8 cellular contexts compared by ENCODE assay signal in genomic region chr1:84107538-84107937, GRCh38. TPM values are rescaled to one million over a fixed set of nuclear protein-coding genes. Genes with fewer than 3 reads are reported as not detected.
DNase-seq lines count a peak whose midpoint lies in the region; ATAC-seq and TF ChIP-seq lines count a peak whose summit lies in the region.
"Not testable (repeated sequence)": the region's sequence is repeated elsewhere in the genome, so short reads cannot be mapped to it uniquely, and the experiment has no call there.

No MANE protein-coding gene starts in this region.

- not testable (repeated sequence) for TF ChIP-seq CTCF in epithelial cell of proximal tubule (conservative IDR thresholded peaks at IDR 0.05; ENCODE audit: low read depth, low read length)

- H3K27me3 Mint-ChIP-seq in CD4-positive, CD25-positive, alpha-beta regulatory T cell: not testable (repeated sequence)

- H3K4me3 Mint-ChIP-seq in CD4-positive, CD25-positive, alpha-beta regulatory T cell: not testable (repeated sequence)

- H3K36me3 Mint-ChIP-seq in CD4-positive, CD25-positive, alpha-beta regulatory T cell: not testable (repeated sequence)

- DNase-seq in CD4-positive, CD25-positive, alpha-beta regulatory T cell: peak in 2 of 3 donors; percentile 1 to 11
- DNase-seq in SW 1271 (lab: John Stamatoyannopoulos, UW): peak; percentile 4 to 32
- DNase-seq in epithelial cell of proximal tubule (ENCODE audit: low read depth): peak; percentile 10
- peak; percentile 35 for DNase-seq in non-pigmented ciliary epithelial cell (ENCODE audit: low read depth)

- not testable (repeated sequence) for H3K27ac Mint-ChIP-seq in CD4-positive, CD25-positive, alpha-beta regulatory T cell

- not testable (repeated sequence) for H3K4me3 ChIP-seq in CD4-positive, CD25-positive, alpha-beta regulatory T cell (ENCODE audit: low read depth, low read length); epithelial cell of proximal tubule (ENCODE audit: low read depth, low read length)

- not testable (repeated sequence) for H3K9me3 ChIP-seq in CD4-positive, CD25-positive, alpha-beta regulatory T cell (ENCODE audit: control insufficient read depth in 2 of 2, low read length in 2 of 2)

- not testable (repeated sequence) for H3K27ac ChIP-seq in CD4-positive, CD25-positive, alpha-beta regulatory T cell (ENCODE audit: insufficient read depth, low read length, poor library complexity, severe bottlenecking)

- H3K4me1 Mint-ChIP-seq in CD4-positive, CD25-positive, alpha-beta regulatory T cell: not testable (repeated sequence)

- H3K4me1 ChIP-seq in CD4-positive, CD25-positive, alpha-beta regulatory T cell (ENCODE audit: control insufficient read depth, insufficient read depth, low read length, poor library complexity, severe bottlenecking): not testable (repeated sequence)

- ATAC-seq in CD4-positive, CD25-positive, alpha-beta regulatory T cell (ENCODE audit: low read depth in 2 of 2): not testable (repeated sequence)
- ATAC-seq in GM18867 (IDR thresholded peaks at IDR 0.05; ENCODE audit: unreplicated experiment) (peak; percentile 64), GM21528 (IDR thresholded peaks at IDR 0.05; ENCODE audit: low FRiP score, unreplicated experiment) (peak; percentile 67), HG02938 (IDR thresholded peaks at IDR 0.05; ENCODE audit: unreplicated experiment) (peak; percentile 60), HG03558 (IDR thresholded peaks at IDR 0.05; ENCODE audit: extremely low read depth, unreplicated experiment) (peak; percentile 41)

- H3K36me3 ChIP-seq in CD4-positive, CD25-positive, alpha-beta regulatory T cell (ENCODE audit: control insufficient read depth, insufficient read depth, low read length): not testable (repeated sequence)

- not testable (repeated sequence) for H3K9me3 Mint-ChIP-seq in CD4-positive, CD25-positive, alpha-beta regulatory T cell

- H3K27me3 ChIP-seq in CD4-positive, CD25-positive, alpha-beta regulatory T cell (ENCODE audit: control insufficient read depth, insufficient read depth, low read length): not testable (repeated sequence)

RNA-seq across cellular contexts. Expression of gene PRKACB, which starts 36.5 kb away (rescaled TPM):
- total RNA-seq in CD4-positive, CD25-positive, alpha-beta regulatory T cell: 74.0 TPM
- 10 to 100 TPM; 83.2 to 99.5 (median 93.4) TPM for polyA plus RNA-seq in CD4-positive, CD25-positive, alpha-beta regulatory T cell
- total RNA-seq in epithelial cell of proximal tubule: 9.5 and 10.1 TPM in 2 replicates
